1 cellular context compared by ENCODE assay signal in the genomic region with DNA sequence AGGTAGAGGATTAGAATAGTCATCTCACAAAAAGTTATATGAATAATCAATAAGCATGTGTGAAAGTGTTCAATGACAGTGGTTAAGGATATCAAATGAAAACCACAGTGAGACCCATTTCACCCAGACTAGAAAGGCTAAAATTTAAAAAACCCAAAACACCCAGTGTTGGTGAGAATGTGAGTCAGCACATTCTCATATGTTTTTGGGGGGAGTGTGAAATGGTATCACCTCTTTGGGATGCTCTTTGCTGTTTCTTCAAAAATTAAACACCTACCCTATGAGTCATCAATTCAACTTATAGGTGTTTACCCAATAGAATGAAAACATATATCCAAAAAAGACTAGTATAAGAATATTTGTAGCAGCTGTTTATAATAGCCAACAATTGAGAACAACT.
TF ChIP-seq lines count a peak whose summit lies in the region.

No MANE protein-coding gene starts in this region.

TF ChIP-seq in K562, 482 proteins besides CTCF, POLR2A, EP300 and RAD21 (continued from another document):
- TF ChIP-seq ZHX1 (conservative IDR thresholded peaks at IDR 0.05; ENCODE audit: low read length) (no peak), ZNF316 (IDR thresholded peaks at IDR 0.05) (peak; percentile 70), CAMTA2 (CRISPR knock-in tag; conservative IDR thresholded peaks at IDR 0.05) (no peak), ZNF57 (CRISPR knock-in tag; IDR thresholded peaks at IDR 0.05) (no peak), PPARD (CRISPR knock-in tag; IDR thresholded peaks at IDR 0.05) (no peak), C11orf30 (IDR thresholded peaks at IDR 0.05; ENCODE audit: low read depth) (peak; percentile 49; the same call in 1 of the 2 replicates)
- TF ChIP-seq, protein P1, sequence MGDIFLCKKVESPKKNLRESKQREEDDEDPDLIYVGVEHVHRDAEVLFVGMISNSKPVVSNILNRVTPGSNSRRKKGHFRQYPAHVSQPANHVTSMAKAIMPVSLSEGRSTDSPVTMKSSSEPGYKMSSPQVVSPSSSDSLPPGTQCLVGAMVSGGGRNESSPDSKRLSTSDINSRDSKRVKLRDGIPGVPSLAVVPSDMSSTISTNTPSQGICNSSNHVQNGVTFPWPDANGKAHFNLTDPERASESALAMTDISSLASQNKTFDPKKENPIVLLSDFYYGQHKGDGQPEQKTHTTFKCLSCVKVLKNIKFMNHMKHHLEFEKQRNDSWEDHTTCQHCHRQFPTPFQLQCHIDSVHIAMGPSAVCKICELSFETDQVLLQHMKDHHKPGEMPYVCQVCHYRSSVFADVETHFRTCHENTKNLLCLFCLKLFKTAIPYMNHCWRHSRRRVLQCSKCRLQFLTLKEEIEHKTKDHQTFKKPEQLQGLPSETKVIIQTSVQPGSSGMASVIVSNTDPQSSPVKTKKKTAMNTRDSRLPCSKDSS (IDR thresholded peaks at IDR 0.05; ENCODE audit: low read depth, partially characterized antibody) = no peak
- TF ChIP-seq, protein P2, sequence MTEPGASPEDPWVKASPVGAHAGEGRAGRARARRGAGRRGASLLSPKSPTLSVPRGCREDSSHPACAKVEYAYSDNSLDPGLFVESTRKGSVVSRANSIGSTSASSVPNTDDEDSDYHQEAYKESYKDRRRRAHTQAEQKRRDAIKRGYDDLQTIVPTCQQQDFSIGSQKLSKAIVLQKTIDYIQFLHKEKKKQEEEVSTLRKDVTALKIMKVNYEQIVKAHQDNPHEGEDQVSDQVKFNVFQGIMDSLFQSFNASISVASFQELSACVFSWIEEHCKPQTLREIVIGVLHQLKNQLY (CRISPR knock-in tag; conservative IDR thresholded peaks at IDR 0.05) = no peak
- TF ChIP-seq, protein P3, sequence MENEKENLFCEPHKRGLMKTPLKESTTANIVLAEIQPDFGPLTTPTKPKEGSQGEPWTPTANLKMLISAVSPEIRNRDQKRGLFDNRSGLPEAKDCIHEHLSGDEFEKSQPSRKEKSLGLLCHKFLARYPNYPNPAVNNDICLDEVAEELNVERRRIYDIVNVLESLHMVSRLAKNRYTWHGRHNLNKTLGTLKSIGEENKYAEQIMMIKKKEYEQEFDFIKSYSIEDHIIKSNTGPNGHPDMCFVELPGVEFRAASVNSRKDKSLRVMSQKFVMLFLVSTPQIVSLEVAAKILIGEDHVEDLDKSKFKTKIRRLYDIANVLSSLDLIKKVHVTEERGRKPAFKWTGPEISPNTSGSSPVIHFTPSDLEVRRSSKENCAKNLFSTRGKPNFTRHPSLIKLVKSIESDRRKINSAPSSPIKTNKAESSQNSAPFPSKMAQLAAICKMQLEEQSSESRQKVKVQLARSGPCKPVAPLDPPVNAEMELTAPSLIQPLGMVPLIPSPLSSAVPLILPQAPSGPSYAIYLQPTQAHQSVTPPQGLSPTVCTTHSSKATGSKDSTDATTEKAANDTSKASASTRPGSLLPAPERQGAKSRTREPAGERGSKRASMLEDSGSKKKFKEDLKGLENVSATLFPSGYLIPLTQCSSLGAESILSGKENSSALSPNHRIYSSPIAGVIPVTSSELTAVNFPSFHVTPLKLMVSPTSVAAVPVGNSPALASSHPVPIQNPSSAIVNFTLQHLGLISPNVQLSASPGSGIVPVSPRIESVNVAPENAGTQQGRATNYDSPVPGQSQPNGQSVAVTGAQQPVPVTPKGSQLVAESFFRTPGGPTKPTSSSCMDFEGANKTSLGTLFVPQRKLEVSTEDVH (IDR thresholded peaks at IDR 0.05; ENCODE audit: low read depth, partially characterized antibody) = no peak
